ENCODE assay signal across 18 cellular contexts in genomic region chr7:18293759-18294158, GRCh38.
DNase-seq lines count a peak whose midpoint lies in the region; ATAC-seq, FAIRE-seq and TF ChIP-seq lines count a peak whose summit lies in the region.
"Had no signal": no experiment of that assay in that cellular context is flagged by ENCODE, and none has a peak within 500 bp of the region (broad histone marks: within the 10 kb centered on the region; RNA-seq: fewer than 3 reads in every experiment).

No MANE protein-coding gene starts in this region.

- H3K27me3 ChIP-seq in esophagus muscularis mucosa: no peaks in the 10 kb centered on the region

- no peaks in the 10 kb centered on the region for H3K36me3 ChIP-seq in esophagus muscularis mucosa

- CTCF ChIA-PET in WTC11 (lab: Charles Lee): no interaction called here

- FAIRE-seq in HTR-8/SVneo (lab: Jason Lieb, UNC): no peak
- FAIRE-seq: A204.1, D721Med, GM12892 had no signal

- H3K4me1 Mint-ChIP-seq in WTC11: no peaks in the 10 kb centered on the region
- peaks cover 72 to 75% of the 10 kb centered on the region in 2 donors for H3K4me1 Mint-ChIP-seq in natural killer cell

- H3K4me1 ChIP-seq in esophagus muscularis mucosa: peaks cover 15 to 77% (median 67%) of the 10 kb centered on the region in 4 donors

- WGBS in esophagus muscularis mucosa: 92% methylated on average over 2 of the region's 2 CpGs

- H3K27ac Mint-ChIP-seq in WTC11 (no peak overlapping the region), natural killer cell (peak overlapping the region in 1 of 2 donors; percentile 66)
- H3K27ac Mint-ChIP-seq: CD8-positive, alpha-beta T cell; HFFc6 had no signal

- no peak for TF ChIP-seq POLR2A in esophagus muscularis mucosa (IDR thresholded peaks at IDR 0.05; ENCODE audit: low read depth)

- TF ChIP-seq CTCF in WTC11 (IDR thresholded peaks at IDR 0.05) (no peak), esophagus muscularis mucosa (IDR thresholded peaks at IDR 0.05) (no peak), natural killer cell (IDR thresholded peaks at IDR 0.05) (no peak)

- POLR2A ChIA-PET in WTC11 (lab: Charles Lee): no interaction called here

- TF ChIP-seq EP300 in esophagus muscularis mucosa (IDR thresholded peaks at IDR 0.05): no peak

- intact Hi-C loops in esophagus muscularis mucosa (cut with DNase I): no loop called here
- intact Hi-C loops in natural killer cell (cut with micrococcal nuclease): no loop called here

- no peaks in the 10 kb centered on the region for H3K9me3 Mint-ChIP-seq in WTC11
- H3K9me3 Mint-ChIP-seq in natural killer cell: no peaks in the 10 kb centered on the region
- H3K9me3 Mint-ChIP-seq: CD14-positive monocyte; CD8-positive, alpha-beta T cell; HFFc6 had no signal

- H3K27me3 Mint-ChIP-seq in WTC11 (ENCODE audit: low read depth): no peaks in the 10 kb centered on the region
- H3K27me3 Mint-ChIP-seq in natural killer cell (ENCODE audit: low read depth in 2 of 2): no peaks in the 10 kb centered on the region

- H3K27ac ChIP-seq in esophagus muscularis mucosa (replicated peaks in 1 of 4): peak overlapping the region in 3 of 4 donors; percentile 64 to 76 (median 73)

- no peak overlapping the region for H3K4me3 Mint-ChIP-seq in WTC11
- peak overlapping the region; percentile 93 for H3K4me3 Mint-ChIP-seq in natural killer cell
- H3K4me3 Mint-ChIP-seq: CD8-positive, alpha-beta T cell; HFFc6 had no signal

- ATAC-seq in WTC11: no peak
- no peak for ATAC-seq in natural killer cell
- ATAC-seq in GM18870 (IDR thresholded peaks at IDR 0.05; ENCODE audit: unreplicated experiment): no peak
- ATAC-seq: CD8-positive, alpha-beta T cell had no signal

- no peak overlapping the region for H3K4me3 ChIP-seq in esophagus muscularis mucosa

- DNase-seq in WTC11 (ENCODE audit: low spot score) (no peak), esophagus muscularis mucosa (ENCODE audit: extremely low spot score) (no peak), natural killer cell (no peak), HTR-8/SVneo (ENCODE audit: insufficient read length, low spot score) (no peak), NOMO-1 treated with dmso at 0.1 percent for 144 hours (lab: John Stamatoyannopoulos, UW; ENCODE audit: unreplicated experiment) (no peak), Kasumi-1 (lab: John Stamatoyannopoulos, UW) (no peak)
- DNase-seq: CD8-positive, alpha-beta T cell; COR-L47; DMS153; EL; GDM1; HCEC 1CT; HFFc6 had no signal

- H3K36me3 Mint-ChIP-seq in WTC11 (no peaks in the 10 kb centered on the region), natural killer cell (no peaks in the 10 kb centered on the region)
- H3K36me3 Mint-ChIP-seq: CD8-positive, alpha-beta T cell had no signal

- no peaks in the 10 kb centered on the region for H3K9me3 ChIP-seq in esophagus muscularis mucosa

TF ChIP-seq in WTC11, 78 proteins besides CTCF, POLR2A, EP300 and RAD21:
- TF ChIP-seq ZBTB21 (CRISPR knock-in tag; IDR thresholded peaks at IDR 0.05; ENCODE audit: borderline replicate concordance) (no peak), HMGA2 (CRISPR knock-in tag; IDR thresholded peaks at IDR 0.05) (peak; percentile 94)
TF ChIP-seq in WTC11: peak in this region for 1.
